In genomic region chr5:66713998-66714397, GRCh38 we compare ENCODE assay signal across 13 cellular contexts.
DNase-seq lines count a peak whose midpoint lies in the region; ATAC-seq, FAIRE-seq and TF ChIP-seq lines count a peak whose summit lies in the region.
"Had no signal": no experiment of that assay in that cellular context is flagged by ENCODE, and none has a peak within 500 bp of the region (broad histone marks: within the 10 kb centered on the region; RNA-seq: fewer than 3 reads in every experiment).

No MANE protein-coding gene starts in this region.

- no peak overlapping the region for H2AFZ ChIP-seq in HepG2 (ENCODE audit: low read length)

- no peaks in the 10 kb centered on the region for H3K36me3 ChIP-seq in HepG2 (replicated peaks in 1 of 2; ENCODE audit: control insufficient read depth in 1 of 2, insufficient read depth in 2 of 2, low read length in 2 of 2)
- H3K36me3 ChIP-seq: thoracic aorta had no signal

- intact Hi-C loops in HepG2 (cut with micrococcal nuclease; ENCODE audit: unreplicated experiment): no loop called here

- no peak for TF ChIP-seq CTCF in HepG2 (CRISPR knock-in tag; IDR thresholded peaks at IDR 0.05)
- no peak for TF ChIP-seq CTCF in GM13976 (IDR thresholded peaks at IDR 0.05; ENCODE audit: borderline replicate concordance, control extremely low read depth, extremely low read depth, insufficient read depth, missing control alignments)

- POLR2A ChIA-PET in HepG2 (lab: Yijun Ruan, JAX): no interaction called here

- no peaks in the 10 kb centered on the region for H3K4me1 ChIP-seq in HepG2 (ENCODE audit: insufficient read depth, low read length)

- TF ChIP-seq POLR2A in HepG2 (IDR thresholded peaks at IDR 0.05; ENCODE audit: insufficient read depth in 1 of 2, low read depth in 2 of 2, low read length in 2 of 2): no peak

- H3K27ac ChIP-seq in HepG2 (ENCODE audit: extremely low read length, insufficient read depth, low read length): no peak overlapping the region
- H3K27ac ChIP-seq: thoracic aorta had no signal

- ATAC-seq in HG02885 (IDR thresholded peaks at IDR 0.05; ENCODE audit: poor library complexity, unreplicated experiment) (peak; percentile 72), HepG2 (no peak), GM18870 (IDR thresholded peaks at IDR 0.05; ENCODE audit: unreplicated experiment) (no peak), HG02938 (IDR thresholded peaks at IDR 0.05; ENCODE audit: unreplicated experiment) (no peak)

- in situ Hi-C loops in HepG2 (cut with HindIII; ENCODE audit: extremely low pct_ligation_motif_present, low pct_unique_long_range_greater_than_20kb): no loop called here
- in situ Hi-C loops in GM13976 (cut with MboI; ENCODE audit: low sequenced_read_pairs, unreplicated experiment): no loop called here

- H3K9ac ChIP-seq in HepG2 (ENCODE audit: insufficient read depth, low read depth, low read length): no peak overlapping the region

- H3K79me2 ChIP-seq in HepG2 (ENCODE audit: insufficient read depth, low read length): no peaks in the 10 kb centered on the region

- BruUV-seq in HepG2 (replicated peaks; lab: Mats Ljungman, UMichigan): no TSS peak

- H4K20me1 ChIP-seq in HepG2 (ENCODE audit: insufficient read depth, low read length): no peaks in the 10 kb centered on the region

- no peak for FAIRE-seq in HepG2 (lab: Jason Lieb, UNC)
- FAIRE-seq: H1 had no signal

- no peak for TF ChIP-seq RAD21 in HepG2 (CRISPR knock-in tag; IDR thresholded peaks at IDR 0.05)

- WGBS in HepG2 (ENCODE audit: low lambda C conversion rate): 21% methylated on average over 3 of the region's 3 CpGs

- no peak overlapping the region for H3K4me3 ChIP-seq in HepG2 (replicated peaks in 1 of 3; ENCODE audit: insufficient read depth in 1 of 3, low read depth in 2 of 3, low read length in 3 of 3)
- H3K4me3 ChIP-seq: thoracic aorta had no signal

- TF ChIP-seq EP300 in HepG2 (IDR thresholded peaks at IDR 0.05; ENCODE audit: low read depth in 2 of 2, low read length in 2 of 2) (no peak), HepG2 (CRISPR knock-in tag; IDR thresholded peaks at IDR 0.05; ENCODE audit: borderline replicate concordance) (no peak)

- peak; percentile 9 for DNase-seq in ELR (ENCODE audit: low read depth)
- DNase-seq in astrocyte of the hippocampus (ENCODE audit: low read depth, low spot score): peak; percentile 88
- DNase-seq in HepG2 (ENCODE audit: low spot score): no peak
- no peak for DNase-seq in GM13976 (ENCODE audit: low spot score)
- no peak for DNase-seq in stimulated activated naive CD4-positive, alpha-beta T cell (lab: John Stamatoyannopoulos, UW)
- DNase-seq: cortex of kidney, naive B cell, NCI-H1105 had no signal

- no peak overlapping the region for H3K4me2 ChIP-seq in HepG2 (ENCODE audit: low read depth, low read length)

- peaks cover 0 to 1% of the 10 kb centered on the region in 2 experiments; a peak in 2 of 5 replicates for H3K27me3 ChIP-seq in HepG2 (ENCODE audit: control insufficient read depth in 1 of 2, insufficient read depth in 2 of 2, low read length in 2 of 2)

- CTCF ChIA-PET in HepG2 (lab: Yijun Ruan, JAX; ENCODE audit: low intra/inter-chr PET ratio, low total read pairs): no interaction called here

- H3K9me3 ChIP-seq in HepG2 (ENCODE audit: low read length): no peaks in the 10 kb centered on the region

TF ChIP-seq in HepG2, 621 proteins besides CTCF, POLR2A, EP300 and RAD21:
- TF ChIP-seq FOSL2 (CRISPR knock-in tag; IDR thresholded peaks at IDR 0.05): peak; percentile 48; the same call in 1 of the 2 replicates
- no peak for TF ChIP-seq ZNF30 (CRISPR knock-in tag; IDR thresholded peaks at IDR 0.05)

Comparison
In these comparisons a context has a peak if more than half of its experiments do, and no peak if none do; other contexts are left out.
1. DNase-seq: peak in ELR (single experiment) and astrocyte of the hippocampus (single experiment); none in HepG2 (single experiment), GM13976 (single experiment) and stimulated activated naive CD4-positive, alpha-beta T cell (0 of 6).